20 cellular contexts compared by ENCODE assay signal in the genomic region with DNA sequence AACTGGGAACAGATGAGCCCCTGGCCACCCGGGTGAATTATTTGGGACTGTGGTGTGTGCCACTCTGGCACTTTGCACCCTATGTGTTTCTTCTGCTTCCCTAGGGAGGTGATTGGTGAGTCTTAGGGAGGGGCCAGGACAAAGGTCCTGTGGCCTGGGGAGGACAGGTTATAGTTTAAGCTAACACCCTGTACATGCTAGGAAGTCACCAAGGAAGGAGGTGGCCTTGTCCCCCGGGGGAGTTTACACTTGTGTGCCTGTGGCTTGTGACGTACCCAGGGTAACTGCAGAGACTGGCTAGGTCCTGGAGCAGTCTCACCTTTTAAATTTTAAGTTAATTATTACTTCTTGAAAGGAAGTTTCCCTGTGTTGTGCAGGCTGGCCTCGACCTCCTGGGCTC.
A peak's percentile ranks its signal among the peaks of the same experiment; 100 is the strongest.
DNase-seq lines count a peak whose midpoint lies in the region; ATAC-seq and TF ChIP-seq lines count a peak whose summit lies in the region.
"Had no signal": no experiment of that assay in that cellular context is flagged by ENCODE, and none has a peak within 500 bp of the region (broad histone marks: within the 10 kb centered on the region; RNA-seq: fewer than 3 reads in every experiment).

No MANE protein-coding gene starts in this region.

- TF ChIP-seq EP300 in upper lobe of left lung (IDR thresholded peaks at IDR 0.05), result no peak

- TF ChIP-seq CTCF in Peyer's patch (IDR thresholded peaks at IDR 0.05), result no peak
- TF ChIP-seq CTCF in right lobe of liver (IDR thresholded peaks at IDR 0.05), result no peak
- no peak for TF ChIP-seq CTCF in upper lobe of left lung (IDR thresholded peaks at IDR 0.05)

- H3K27me3 ChIP-seq in Peyer's patch (no peaks in the 10 kb centered on the region), right lobe of liver (no peaks in the 10 kb centered on the region), upper lobe of left lung (no peaks in the 10 kb centered on the region)

- intact Hi-C loops in right lobe of liver (cut with DNase I), result no loop called here

- WGBS in right lobe of liver (ENCODE audit: insufficient coverage, low coverage, low lambda C conversion rate, missing lambda C conversion rate), result 35% methylated on average over 4 of the region's 4 CpGs
- WGBS in upper lobe of left lung, 2 donors, result 85 to 87% methylated on average over 3 to 4 of the region's 4 CpGs

- H3K9me3 ChIP-seq in Peyer's patch (no peaks in the 10 kb centered on the region), right lobe of liver (no peaks in the 10 kb centered on the region), upper lobe of left lung (no peaks in the 10 kb centered on the region)

- no peak overlapping the region for H3K4me3 ChIP-seq in Peyer's patch
- no peak overlapping the region for H3K4me3 ChIP-seq in right lobe of liver
- no peak overlapping the region for H3K4me3 ChIP-seq in upper lobe of left lung
- H3K4me3 ChIP-seq: GM23248, PC-9 had no signal

- TF ChIP-seq POLR2A in Peyer's patch (IDR thresholded peaks at IDR 0.05), result no peak
- TF ChIP-seq POLR2A in right lobe of liver (IDR thresholded peaks at IDR 0.05), result no peak
- no peak for TF ChIP-seq POLR2A in GM18505 (IDR thresholded peaks at IDR 0.05; ENCODE audit: borderline replicate concordance, extremely low read depth, insufficient read depth, insufficient read length)
- TF ChIP-seq POLR2A in upper lobe of left lung (IDR thresholded peaks at IDR 0.05), result no peak

- peak; percentile 74 for ATAC-seq in GM18909 (IDR thresholded peaks at IDR 0.05; ENCODE audit: poor library complexity, unreplicated experiment)
- ATAC-seq in right lobe of liver, result peak; percentile 72 to 92 (median 90)
- ATAC-seq in GM18505 (IDR thresholded peaks at IDR 0.05; ENCODE audit: unreplicated experiment), result no peak
- ATAC-seq in upper lobe of left lung (ENCODE audit: low FRiP score in 2 of 2), result no peak
- ATAC-seq: HCT116 had no signal

- no peaks in the 10 kb centered on the region for H3K4me1 ChIP-seq in Peyer's patch
- H3K4me1 ChIP-seq in right lobe of liver, result peaks cover 0 to 8% (median 3%) of the 10 kb centered on the region in 4 donors
- no peaks in the 10 kb centered on the region for H3K4me1 ChIP-seq in upper lobe of left lung

- H3K36me3 ChIP-seq in Peyer's patch, result no peaks in the 10 kb centered on the region
- no peaks in the 10 kb centered on the region for H3K36me3 ChIP-seq in right lobe of liver
- no peaks in the 10 kb centered on the region for H3K36me3 ChIP-seq in upper lobe of left lung

- peak overlapping the region in 1 of 4 donors; percentile 30 for H3K27ac ChIP-seq in Peyer's patch
- peak overlapping the region in 1 of 3 donors; percentile 35 for H3K27ac ChIP-seq in right lobe of liver
- H3K27ac ChIP-seq in upper lobe of left lung, result no peak overlapping the region
- H3K27ac ChIP-seq: GM23248, PC-9 had no signal

- peak in 2 of 3 donors; percentile 60 to 79 for DNase-seq in Peyer's patch
- peak in 2 of 3 donors; percentile 73 to 79 for DNase-seq in right lobe of liver
- no peak for DNase-seq in NCI-H345 (lab: John Stamatoyannopoulos, UW)
- no peak for DNase-seq in NCI-H2196 treated with DMSO at 0.1 percent for 48 hours (lab: John Stamatoyannopoulos, UW; ENCODE audit: unreplicated experiment)
- DNase-seq in upper lobe of left lung, result no peak
- DNase-seq: ACHN, AML-193, COR-L47, DMS53, GM23248, KBM-7, NCI-H1436, NCI-H2029, NCI-H2171, NCI-H510A, NCI-H774, PC-9 had no signal

Comparison
In these comparisons a context has a peak if more than half of its experiments do, and no peak if none do; other contexts are left out.
1. ATAC-seq: peak in GM18909 (single experiment) and right lobe of liver (4 of 4); none in GM18505 (single experiment) and upper lobe of left lung (0 of 2).
2. DNase-seq: peak in Peyer's patch (2 of 3) and right lobe of liver (2 of 3); none in NCI-H345 (single experiment), NCI-H2196 treated with DMSO at 0.1 percent for 48 hours (single experiment) and upper lobe of left lung (0 of 2).